21 cellular contexts compared by ENCODE assay signal in genomic region chr7:51649-52048, GRCh38.
"Had no signal": no experiment of that assay in that cellular context is flagged by ENCODE, and none has a peak within 500 bp of the region (broad histone marks: within the 10 kb centered on the region; RNA-seq: fewer than 3 reads in every experiment).

No MANE protein-coding gene starts in this region.

- ATAC-seq: activated naive CD8-positive, alpha-beta T cell treated with anti-CD3 and anti-CD28 coated beads, Interleukin-2, amount 50 U/mL, for 24 hours; activated T-cell treated with anti-CD3 and anti-CD28 coated beads, Interleukin-2, amount 50 U/mL, for 4 hours; activated T-helper 17 cell treated with anti-CD3 and anti-CD28 coated beads, Interleukin-2, amount 50 U/mL, for 72 hours; sciatic nerve; stimulated activated naive CD8-positive, alpha-beta T cell treated with anti-CD3 and anti-CD28 coated beads, Interleukin-15, Interleukin-2, amounts not matched to agents 100 U/mL and 50 U/mL, for 24 hours; T-helper 17 cell had no signal

- H3K36me3 ChIP-seq: thoracic aorta had no signal

- H3K27ac ChIP-seq: skin epidermis, thoracic aorta had no signal

- DNase-seq: activated CD4-positive, alpha-beta memory T cell treated with anti-CD3 and anti-CD28 coated beads for 36 hours; activated CD4-positive, alpha-beta T cell treated with anti-CD3 and anti-CD28 coated beads, Interleukin-2, amount 10 ng/mL, durations not matched to agents 24 days and 14 days; activated CD4-positive, CD25-positive, alpha-beta regulatory T cell treated with anti-CD3 and anti-CD28 coated beads, Interleukin-2, amount 50 U/mL, for 72 hours; activated gamma-delta T cell treated with Interleukin-2 at 50 U/mL for 16 hours; activated naive CD8-positive, alpha-beta T cell treated with anti-CD3 and anti-CD28 coated beads, Interleukin-2, amount 50 U/mL, for 24 hours; activated T-cell treated with anti-CD3 and anti-CD28 coated beads, Interleukin-2, amount 50 U/mL, for 4 hours; amygdala; dermis blood vessel endothelial cell; effector CD4-positive, alpha-beta T cell; hippocampal formation; kidney; stimulated activated CD4-positive, alpha-beta T cell treated with anti-CD3 and anti-CD28 coated beads, Interleukin-12 subunit alpha, Interleukin-12 subunit beta, amount 100 ng/mL, for 4 hours; stimulated activated CD4-positive, alpha-beta T cell treated with anti-CD3 and anti-CD28 coated beads, Interleukin-4, amount 100 ng/mL, for 1 hour; stimulated activated naive CD8-positive, alpha-beta T cell treated with anti-CD3 and anti-CD28 coated beads, Interleukin-15, Interleukin-2, amounts not matched to agents 100 U/mL and 50 U/mL, for 24 hours; T-helper 17 cell; T1000 had no signal

- H3K4me3 ChIP-seq: lung, skin epidermis, thoracic aorta had no signal

- H3K9me3 ChIP-seq: thoracic aorta had no signal
